ENCODE assay signal across 8 cellular contexts in genomic region chr5:178627259-178627598, GRCh38. TPM values are rescaled to one million over a fixed set of nuclear protein-coding genes. Genes with fewer than 3 reads are reported as not detected.
DNase-seq lines count a peak whose midpoint lies in the region; ATAC-seq and TF ChIP-seq lines count a peak whose summit lies in the region.

No MANE protein-coding gene starts in this region.

- WGBS in SK-N-SH (ENCODE audit: low lambda C conversion rate): 22% methylated on average over 13 of the region's 20 CpGs
- 3 to 29% (median 6%) methylated on average over 4 to 20 of the region's 20 CpGs for WGBS in stomach, 5 donors
- 4 to 5% methylated on average over 11 to 20 of the region's 20 CpGs for WGBS in lower leg skin, 2 donors

- H3K4me2 ChIP-seq in SK-N-SH: no peak overlapping the region; the same call in 1 of the 2 replicates

- POLR2A ChIA-PET in SK-N-SH (lab: Yijun Ruan, JAX): interaction anchor here (1.6 kb wide), 1 partner anchor 395 kb away, joined by 4 read pairs; the partner anchor contains the start of gene PHYKPL
- POLR2A ChIA-PET in activated B cell treated with CpG ODN at 0.5 μM for 24 hours (lab: Charles Lee): interaction anchor here (0.8 to 3.0 kb wide), 5 partner anchors 11 to 917 kb away, joined by 3 to 27 read pairs (median 4); partner anchors contain the start of genes ZNF354B and ZNF879

- no peak for TF ChIP-seq EP300 in SK-N-SH (IDR thresholded peaks at IDR 0.05; ENCODE audit: borderline replicate concordance in 1 of 2, low read depth in 1 of 2, low read length in 1 of 2)
- no peak for TF ChIP-seq EP300 in stomach (IDR thresholded peaks at IDR 0.05)

- peaks cover 23% of the 10 kb centered on the region; the same call in 1 of the 2 replicates for H4K20me1 ChIP-seq in SK-N-SH (ENCODE audit: insufficient read depth)

- no peaks in the 10 kb centered on the region for H3K27me3 ChIP-seq in SK-N-SH (ENCODE audit: insufficient read depth)
- H3K27me3 ChIP-seq in iPS-15b (ENCODE audit: control insufficient read depth, insufficient read depth, low read length): peaks cover 24% of the 10 kb centered on the region
- H3K27me3 ChIP-seq in stomach: no peaks in the 10 kb centered on the region

- H2AFZ ChIP-seq in SK-N-SH (ENCODE audit: low read depth): peak overlapping the region; percentile 89

- H3F3A ChIP-seq in SK-N-SH (replicated peaks; ENCODE audit: insufficient read depth): peaks cover 6% of the 10 kb centered on the region

- no peak for TF ChIP-seq RAD21 in SK-N-SH (IDR thresholded peaks at IDR 0.05; ENCODE audit: low read length)

- no peak for ATAC-seq in SK-N-SH treated with all-trans-retinoic acid at 6 μM for 48 hours
- no peak for ATAC-seq in activated B cell treated with CpG ODN at 0.5 μM for 24 hours (ENCODE audit: low read depth)
- ATAC-seq in HG02870 (IDR thresholded peaks at IDR 0.05; ENCODE audit: unreplicated experiment): no peak

- H3K36me3 ChIP-seq in SK-N-SH (replicated peaks in 1 of 2; ENCODE audit: control insufficient read depth in 1 of 2, insufficient read depth in 2 of 2, low read length in 1 of 2) (peaks cover 11 to 12% of the 10 kb centered on the region in 2 experiments), iPS-15b (ENCODE audit: control insufficient read depth, insufficient read depth, low read length) (no peaks in the 10 kb centered on the region), stomach (peaks cover 3 to 11% (median 9%) of the 10 kb centered on the region in 4 donors)

- no peaks in the 10 kb centered on the region for H3K9me3 Mint-ChIP-seq in activated B cell treated with CpG ODN at 0.5 μM for 24 hours

- peaks cover 44% of the 10 kb centered on the region for H3K79me2 ChIP-seq in SK-N-SH (ENCODE audit: insufficient read depth)

- H3K27ac Mint-ChIP-seq in activated B cell treated with CpG ODN at 0.5 μM for 24 hours: peak overlapping the region; percentile 69

- H3K9ac ChIP-seq in SK-N-SH (peak overlapping the region; percentile 41; the same call in 1 of the 2 replicates), iPS-15b (ENCODE audit: low read depth, low read length) (no peak overlapping the region)

- DNase-seq in SK-N-SH: no peak
- no peak for DNase-seq in activated B cell treated with CpG ODN at 0.5 μM for 24 hours
- no peak for DNase-seq in stomach
- no peak for DNase-seq in 8988T
- no peak for DNase-seq in lower leg skin (ENCODE audit: low spot score in 2 of 2)

- TF ChIP-seq POLR2A in stomach (IDR thresholded peaks at IDR 0.05) (no peak), lower leg skin (IDR thresholded peaks at IDR 0.05) (no peak)

- intact Hi-C loops in activated B cell treated with CpG ODN at 0.5 μM for 24 hours (cut with micrococcal nuclease): loop anchor here (1.0 to 10.0 kb wide), 11 partner anchors 103 to 1865 kb away; partner anchors contain the start of genes CNOT6, HNRNPAB, MAML1 and MAPK9
- intact Hi-C loops in stomach (cut with DNase I; ENCODE audit: low total_unique reads): no loop called here
- intact Hi-C loops in lower leg skin (cut with DNase I; ENCODE audit: low total_unique reads): no loop called here

- H3K4me1 Mint-ChIP-seq in activated B cell treated with CpG ODN at 0.5 μM for 24 hours: peaks cover 59% of the 10 kb centered on the region

- H3K9me2 ChIP-seq in SK-N-SH: no peaks in the 10 kb centered on the region

- H3K4me3 ChIP-seq in SK-N-SH (ENCODE audit: low read depth in 2 of 2, low read length in 1 of 2) (peak overlapping the region; percentile 56 to 83; a peak in 3 of 4 replicates), iPS-15b (ENCODE audit: low read depth, low read length) (peak overlapping the region; percentile 63), stomach (peak overlapping the region; percentile 61 to 89 (median 75)), lower leg skin (ENCODE audit: low read depth, poor library complexity, severe bottlenecking) (no peak overlapping the region)

- no peak for TF ChIP-seq CTCF in SK-N-SH (IDR thresholded peaks at IDR 0.05)
- TF ChIP-seq CTCF in activated B cell treated with CpG ODN at 0.5 μM for 24 hours (IDR thresholded peaks at IDR 0.05): no peak
- no peak for TF ChIP-seq CTCF in stomach (IDR thresholded peaks at IDR 0.05)
- no peak for TF ChIP-seq CTCF in lower leg skin (IDR thresholded peaks at IDR 0.05)

- CTCF ChIA-PET in SK-N-SH (lab: Yijun Ruan, JAX) (interaction anchor here (1.1 kb wide), 1 partner anchor 10 kb away, joined by 3 read pairs; no protein-coding TSS in a partner anchor), activated B cell treated with CpG ODN at 0.5 μM for 24 hours (lab: Charles Lee) (no interaction called here)

- H3K4me3 Mint-ChIP-seq in activated B cell treated with CpG ODN at 0.5 μM for 24 hours: peak overlapping the region; percentile 98

- H3K27ac ChIP-seq in SK-N-SH (ENCODE audit: low read depth in 2 of 2, low read length in 1 of 2) (no peak overlapping the region; a peak in 1 of 4 replicates), stomach (peak overlapping the region; percentile 76 to 99 (median 94))

- H3K9me3 ChIP-seq in SK-N-SH: no peaks in the 10 kb centered on the region
- no peaks in the 10 kb centered on the region for H3K9me3 ChIP-seq in iPS-15b (ENCODE audit: control insufficient read depth, insufficient read depth, low read length)
- H3K9me3 ChIP-seq in stomach: no peaks in the 10 kb centered on the region

- H3K4me1 ChIP-seq in SK-N-SH (ENCODE audit: control insufficient read depth in 1 of 2, insufficient read depth in 2 of 2, low read depth in 1 of 2, low read length in 1 of 2): peaks cover 5 to 6% of the 10 kb centered on the region in 2 experiments; a peak in 2 of 4 replicates
- H3K4me1 ChIP-seq in iPS-15b (ENCODE audit: control insufficient read depth, insufficient read depth, low read length): peaks cover 9% of the 10 kb centered on the region
- peaks cover 23 to 39% (median 30%) of the 10 kb centered on the region in 4 donors for H3K4me1 ChIP-seq in stomach

- H3K27me3 Mint-ChIP-seq in activated B cell treated with CpG ODN at 0.5 μM for 24 hours: no peaks in the 10 kb centered on the region

- peaks cover 19% of the 10 kb centered on the region for H3K36me3 Mint-ChIP-seq in activated B cell treated with CpG ODN at 0.5 μM for 24 hours (ENCODE audit: low read depth)

TF ChIP-seq in SK-N-SH, 30 proteins besides CTCF, POLR2A, EP300 and RAD21 (continues in another document):
- TF ChIP-seq GABPA (IDR thresholded peaks at IDR 0.05; ENCODE audit: low read depth): no peak
- TF ChIP-seq NRF1 (IDR thresholded peaks at IDR 0.05; ENCODE audit: low read depth, low read length): no peak

TF ChIP-seq in SK-N-SH treated with all-trans-retinoic acid at 6 μM for 48 hours, 23 proteins besides CTCF, POLR2A, EP300 and RAD21:
- TF ChIP-seq ZNF8 (CRISPR knock-in tag; IDR thresholded peaks at IDR 0.05) (no peak), ARNTL (CRISPR knock-in tag; IDR thresholded peaks at IDR 0.05; ENCODE audit: borderline replicate concordance, low read depth) (no peak), ZNF70 (CRISPR knock-in tag; IDR thresholded peaks at IDR 0.05) (no peak), BACH2 (CRISPR knock-in tag; IDR thresholded peaks at IDR 0.05; ENCODE audit: borderline replicate concordance) (no peak), OSR1 (CRISPR knock-in tag; IDR thresholded peaks at IDR 0.05) (no peak), TOX (CRISPR knock-in tag; IDR thresholded peaks at IDR 0.05; ENCODE audit: borderline replicate concordance) (no peak)

RNA-seq across cellular contexts. Expression of gene CLK4, which starts 0.4 kb away (rescaled TPM):
- 7.5 and 10.1 TPM in 2 replicates for polyA plus RNA-seq in SK-N-SH (2012; rRNA removed)
- polyA plus RNA-seq in SK-N-SH (2012; cell fraction: cytosol; rRNA removed): 4.6 and 5.3 TPM in 2 replicates
- polyA plus RNA-seq in SK-N-SH (2012; cell fraction: nucleus; rRNA removed): 19.8 and 43.7 TPM in 2 replicates
- 62.4 and 65.3 TPM in 2 replicates for total RNA-seq in activated B cell treated with CpG ODN at 0.5 μM for 24 hours
- total RNA-seq in stomach: 10 to 100 TPM; 28.6 to 88.3 (median 78.8) TPM
- polyA plus RNA-seq in stomach: 10 to 100 TPM in 1 of 3 donors, 1 to 10 TPM in 2; 5.7 to 22.0 (median 8.2) TPM
- total RNA-seq in lower leg skin: 10 to 100 TPM; 18.4 to 38.3 (median 34.2) TPM

RNA-seq across cellular contexts. Expression of gene COL23A1, which starts 37.0 kb away (rescaled TPM):
- polyA plus RNA-seq in SK-N-SH (2012; rRNA removed): 0.03 and 0.10 TPM in 2 replicates
- 0.05 and 0.08 TPM in 2 replicates for polyA plus RNA-seq in SK-N-SH (2012; cell fraction: cytosol; rRNA removed)
- polyA plus RNA-seq in SK-N-SH (2012; cell fraction: nucleus; rRNA removed): 0.05 and 0.14 TPM in 2 replicates
- total RNA-seq in activated B cell treated with CpG ODN at 0.5 μM for 24 hours: not detected in 2 replicates
- 1 to 10 TPM in 4 of 5 donors, under 1 TPM in 1; under 0.01 to 7.0 (median 3.6) TPM for total RNA-seq in stomach
- polyA plus RNA-seq in stomach: 1 to 10 TPM in 1 of 3 donors, under 1 TPM in 2; 0.56 to 1.1 (median 0.83) TPM
- total RNA-seq in lower leg skin: 1 to 10 TPM; 2.5 to 3.4 (median 3.0) TPM

Comparison
In these comparisons a context has a peak if more than half of its experiments do, and no peak if none do; other contexts are left out.
1. H3K27ac ChIP-seq: peak in stomach (5 of 5); none in SK-N-SH (0 of 2).